In the genomic region with DNA sequence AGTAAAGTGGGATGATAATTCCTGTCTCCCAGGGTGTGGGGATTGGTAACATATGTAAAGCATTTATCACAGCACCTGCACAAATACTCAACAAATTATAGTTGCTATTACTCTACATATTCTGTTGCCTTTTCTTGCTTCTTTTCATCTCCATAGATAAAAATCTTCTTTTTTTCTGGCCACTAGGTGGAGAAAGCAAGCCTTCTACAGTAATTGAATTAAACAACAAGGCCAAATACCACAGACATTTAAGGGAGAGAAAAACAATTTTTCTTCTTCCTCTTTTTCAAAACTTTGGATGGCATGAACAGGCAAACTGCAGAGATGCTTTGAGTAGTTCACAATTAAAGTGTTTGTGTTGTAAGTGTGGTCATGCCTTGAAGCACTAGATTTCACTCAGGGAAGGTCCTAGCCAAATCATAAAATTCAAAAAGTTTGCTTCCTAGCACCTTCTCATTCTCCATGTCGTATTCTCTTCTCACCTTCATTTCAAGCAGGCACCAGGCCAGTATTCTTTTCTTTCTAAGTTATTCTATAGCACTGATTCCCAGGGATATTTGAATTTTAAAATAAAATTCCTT, we compare ENCODE assay signal across 10 cellular contexts.
A peak's percentile ranks its signal among the peaks of the same experiment; 100 is the strongest.
DNase-seq lines count a peak whose midpoint lies in the region; ATAC-seq and TF ChIP-seq lines count a peak whose summit lies in the region.
"Had no signal": no experiment of that assay in that cellular context is flagged by ENCODE, and none has a peak within 500 bp of the region (broad histone marks: within the 10 kb centered on the region; RNA-seq: fewer than 3 reads in every experiment).

No MANE protein-coding gene starts in this region.

- no peaks in the 10 kb centered on the region for H3K36me3 ChIP-seq in esophagus squamous epithelium
- H3K36me3 ChIP-seq: neutrophil had no signal

- DNase-seq in DMS53 treated with DMSO at 0.1 percent for 48 hours (lab: John Stamatoyannopoulos, UW; ENCODE audit: unreplicated experiment) (peak; percentile 1), HL-60 (ENCODE audit: low read depth in 1 of 2, low spot score in 1 of 2) (peak; percentile 3 to 45), RKO (ENCODE audit: low spot score) (peak; percentile 28), esophagus squamous epithelium (lab: John Stamatoyannopoulos, UW) (no peak), non-pigmented ciliary epithelial cell (ENCODE audit: low read depth) (peak; percentile 23)
- no peak for DNase-seq in natural killer cell treated with Interleukin-12 subunit alpha and Interleukin-12 subunit beta and Interleukin-15 and Interleukin-18, amount 100 ng/mL, for 72 hours (ENCODE audit: low spot score)

- no peak for ATAC-seq in GM21390 (IDR thresholded peaks at IDR 0.05; ENCODE audit: unreplicated experiment)
- ATAC-seq in GM18505 (IDR thresholded peaks at IDR 0.05; ENCODE audit: unreplicated experiment) = no peak
- no peak for ATAC-seq in natural killer cell treated with Interleukin-12 subunit alpha and Interleukin-12 subunit beta and Interleukin-15 and Interleukin-18, amount 100 ng/mL, for 72 hours

- H3K27ac Mint-ChIP-seq in natural killer cell treated with Interleukin-12 subunit alpha and Interleukin-12 subunit beta and Interleukin-15 and Interleukin-18, amount 100 ng/mL, for 72 hours = no peak overlapping the region

- TF ChIP-seq POLR2A in esophagus squamous epithelium (IDR thresholded peaks at IDR 0.05) (no peak), GM18505 (IDR thresholded peaks at IDR 0.05; ENCODE audit: borderline replicate concordance, extremely low read depth, insufficient read depth, insufficient read length) (no peak)

- no peaks in the 10 kb centered on the region for H3K9me3 Mint-ChIP-seq in natural killer cell treated with Interleukin-12 subunit alpha and Interleukin-12 subunit beta and Interleukin-15 and Interleukin-18, amount 100 ng/mL, for 72 hours

- H3K27me3 ChIP-seq in HL-60 (ENCODE audit: insufficient read depth, poor library complexity, severe bottlenecking) = no peaks in the 10 kb centered on the region
- H3K27me3 ChIP-seq in esophagus squamous epithelium = no peaks in the 10 kb centered on the region
- H3K27me3 ChIP-seq: neutrophil had no signal

- H3K4me3 Mint-ChIP-seq in natural killer cell treated with Interleukin-12 subunit alpha and Interleukin-12 subunit beta and Interleukin-15 and Interleukin-18, amount 100 ng/mL, for 72 hours = no peak overlapping the region

- intact Hi-C loops in esophagus squamous epithelium (cut with DNase I) = loop anchor here (10.0 kb wide), 1 partner anchor 582 kb away; no protein-coding TSS in a partner anchor

- peaks cover 5 to 13% of the 10 kb centered on the region in 2 donors for H3K27me3 Mint-ChIP-seq in natural killer cell treated with Interleukin-12 subunit alpha and Interleukin-12 subunit beta and Interleukin-15 and Interleukin-18, amount 100 ng/mL, for 72 hours

- no peaks in the 10 kb centered on the region for H3K4me1 ChIP-seq in esophagus squamous epithelium

- no peaks in the 10 kb centered on the region for H3K36me3 Mint-ChIP-seq in natural killer cell treated with Interleukin-12 subunit alpha and Interleukin-12 subunit beta and Interleukin-15 and Interleukin-18, amount 100 ng/mL, for 72 hours

- H3K4me3 ChIP-seq in HL-60 (replicated peaks; ENCODE audit: insufficient read depth, low read length) = no peak overlapping the region
- no peak overlapping the region for H3K4me3 ChIP-seq in esophagus squamous epithelium
- H3K4me3 ChIP-seq: SK-N-MC had no signal

- no peaks in the 10 kb centered on the region for H3K4me1 Mint-ChIP-seq in natural killer cell treated with Interleukin-12 subunit alpha and Interleukin-12 subunit beta and Interleukin-15 and Interleukin-18, amount 100 ng/mL, for 72 hours (ENCODE audit: low read depth in 2 of 2)

- TF ChIP-seq CTCF in HL-60 (IDR thresholded peaks at IDR 0.05; ENCODE audit: insufficient read depth, low read length) (peak; percentile 1), esophagus squamous epithelium (IDR thresholded peaks at IDR 0.05) (peak in 5 of 6 experiments; percentile 34 to 73 (median 66))

- WGBS in esophagus squamous epithelium, 2 donors = 10 to 20% methylated on average over 1 of the region's 1 CpG

- H3K27ac ChIP-seq in HL-60 (replicated peaks) (no peak overlapping the region), esophagus squamous epithelium (no peak overlapping the region)
- H3K27ac ChIP-seq: neutrophil, SK-N-MC had no signal

- no peaks in the 10 kb centered on the region for H3K9me3 ChIP-seq in esophagus squamous epithelium
- H3K9me3 ChIP-seq: neutrophil had no signal

Comparison
In these comparisons a context has a peak if more than half of its experiments do, and no peak if none do; other contexts are left out.
1. DNase-seq: peak in DMS53 treated with DMSO at 0.1 percent for 48 hours (single experiment), HL-60 (2 of 2), RKO (single experiment) and non-pigmented ciliary epithelial cell (single experiment); none in esophagus squamous epithelium (single experiment) and natural killer cell treated with Interleukin-12 subunit alpha and Interleukin-12 subunit beta and Interleukin-15 and Interleukin-18, amount 100 ng/mL, for 72 hours (single experiment).